29 cellular contexts compared by ENCODE assay signal in genomic region chr11:34747261-34747660, GRCh38.
"Had no signal": no experiment of that assay in that cellular context is flagged by ENCODE, and none has a peak within 500 bp of the region (broad histone marks: within the 10 kb centered on the region; RNA-seq: fewer than 3 reads in every experiment).

No MANE protein-coding gene starts in this region.

- H3K4me3 Mint-ChIP-seq: activated CD4-positive, alpha-beta memory T cell treated with anti-CD3 and anti-CD28 coated beads, Interleukin-2, amount 10 ng/mL, durations not matched to agents 7 days and 5 days; activated CD4-positive, alpha-beta T cell treated with anti-CD3 and anti-CD28 coated beads, Interleukin-2, amount 10 ng/mL, durations not matched to agents 7 days and 5 days; activated naive CD8-positive, alpha-beta T cell; activated naive CD8-positive, alpha-beta T cell treated with anti-CD3 and anti-CD28 coated beads, Interleukin-2, amount 50 U/mL, for 24 hours; activated T-cell treated with anti-CD3 and anti-CD28 coated beads, Interleukin-2, amount 50 U/mL, for 24 hours; activated T-cell treated with anti-CD3 and anti-CD28 coated beads, Interleukin-2, amount 50 U/mL, for 72 hours; WTC11 had no signal

- DNase-seq: activated CD4-positive, alpha-beta memory T cell treated with anti-CD3 and anti-CD28 coated beads, Interleukin-2, amount 10 ng/mL, durations not matched to agents 7 days and 5 days; activated CD4-positive, alpha-beta T cell treated with anti-CD3 and anti-CD28 coated beads for 1 hour; activated CD4-positive, alpha-beta T cell treated with anti-CD3 and anti-CD28 coated beads for 4 hours; activated CD4-positive, alpha-beta T cell treated with anti-CD3 and anti-CD28 coated beads, Interleukin-2, amount 10 ng/mL, durations not matched to agents 7 days and 5 days; activated CD4-positive, alpha-beta T cell treated with anti-CD3 and anti-CD28 coated beads, Interleukin-2, amount 50 U/mL, for 4 hours; activated CD8-positive, alpha-beta memory T cell treated with anti-CD3 and anti-CD28 coated beads, Interleukin-2, amount 50 U/mL, for 48 hours; activated gamma-delta T cell; activated naive CD4-positive, alpha-beta T cell; activated naive CD4-positive, alpha-beta T cell treated with anti-CD3 and anti-CD28 coated beads, Interleukin-2, amount 50 U/mL, for 16 hours; activated naive CD8-positive, alpha-beta T cell treated with anti-CD3 and anti-CD28 coated beads, Interleukin-2, amount 50 U/mL, for 24 hours; activated T-cell treated with anti-CD3 and anti-CD28 coated beads for 4 hours; activated T-cell treated with anti-CD3 and anti-CD28 coated beads, Interleukin-2, amount 50 U/mL, for 24 hours; activated T-cell treated with anti-CD3 and anti-CD28 coated beads, Interleukin-2, amount 50 U/mL, for 72 hours; adrenal gland; amygdala; aorta; body of pancreas; central memory CD4-positive, alpha-beta T cell; cerebellar nuclear complex; colonic mucosa; effector CD8-positive, alpha-beta T cell; esophagus squamous epithelium; foreskin melanocyte; T-helper 2 cell had no signal

- H3K9me3 ChIP-seq: adrenal gland, body of pancreas, colonic mucosa, esophagus squamous epithelium, gastroesophageal sphincter had no signal

- H3K4me3 ChIP-seq: adrenal gland, body of pancreas, cardiac muscle cell, colonic mucosa, esophagus squamous epithelium, gastroesophageal sphincter had no signal

- H3K27ac Mint-ChIP-seq: activated CD4-positive, alpha-beta memory T cell treated with anti-CD3 and anti-CD28 coated beads, Interleukin-2, amount 10 ng/mL, durations not matched to agents 7 days and 5 days; activated CD4-positive, alpha-beta T cell treated with anti-CD3 and anti-CD28 coated beads, Interleukin-2, amount 10 ng/mL, durations not matched to agents 7 days and 5 days; activated naive CD8-positive, alpha-beta T cell; activated naive CD8-positive, alpha-beta T cell treated with anti-CD3 and anti-CD28 coated beads, Interleukin-2, amount 50 U/mL, for 24 hours; activated T-cell treated with anti-CD3 and anti-CD28 coated beads, Interleukin-2, amount 50 U/mL, for 24 hours; activated T-cell treated with anti-CD3 and anti-CD28 coated beads, Interleukin-2, amount 50 U/mL, for 72 hours; WTC11 had no signal

- ATAC-seq: activated naive CD8-positive, alpha-beta T cell treated with anti-CD3 and anti-CD28 coated beads, Interleukin-2, amount 50 U/mL, for 24 hours; activated T-cell treated with anti-CD3 and anti-CD28 coated beads, Interleukin-2, amount 50 U/mL, for 72 hours; body of pancreas; gastroesophageal sphincter; WTC11 had no signal

- H3K9me3 Mint-ChIP-seq: activated CD4-positive, alpha-beta memory T cell treated with anti-CD3 and anti-CD28 coated beads, Interleukin-2, amount 10 ng/mL, durations not matched to agents 7 days and 5 days; activated CD4-positive, alpha-beta T cell treated with anti-CD3 and anti-CD28 coated beads, Interleukin-2, amount 10 ng/mL, durations not matched to agents 7 days and 5 days; activated naive CD8-positive, alpha-beta T cell treated with anti-CD3 and anti-CD28 coated beads, Interleukin-2, amount 50 U/mL, for 24 hours; activated T-cell treated with anti-CD3 and anti-CD28 coated beads, Interleukin-2, amount 50 U/mL, for 24 hours; activated T-cell treated with anti-CD3 and anti-CD28 coated beads, Interleukin-2, amount 50 U/mL, for 72 hours had no signal

- H3K27ac ChIP-seq: adrenal gland, body of pancreas, cardiac muscle cell, colonic mucosa, epithelial cell of prostate, gastroesophageal sphincter had no signal

- H3K36me3 Mint-ChIP-seq: activated naive CD8-positive, alpha-beta T cell; WTC11 had no signal

- H3K4me1 ChIP-seq: adrenal gland, colonic mucosa, gastroesophageal sphincter had no signal

- H3K36me3 ChIP-seq: adrenal gland, cardiac muscle cell, colonic mucosa, esophagus squamous epithelium, gastroesophageal sphincter had no signal

- H3K4me1 Mint-ChIP-seq: activated CD4-positive, alpha-beta memory T cell treated with anti-CD3 and anti-CD28 coated beads, Interleukin-2, amount 10 ng/mL, durations not matched to agents 7 days and 5 days; activated CD4-positive, alpha-beta T cell treated with anti-CD3 and anti-CD28 coated beads, Interleukin-2, amount 10 ng/mL, durations not matched to agents 7 days and 5 days; activated naive CD8-positive, alpha-beta T cell treated with anti-CD3 and anti-CD28 coated beads, Interleukin-2, amount 50 U/mL, for 24 hours; WTC11 had no signal

- H3K27me3 ChIP-seq: adrenal gland, body of pancreas, cardiac muscle cell, colonic mucosa, esophagus squamous epithelium, gastroesophageal sphincter had no signal
